ENCODE assay signal across 8 cellular contexts in genomic region chr19:17496337-17496997, GRCh38. TPM values are rescaled to one million over a fixed set of nuclear protein-coding genes. Genes with fewer than 3 reads are reported as not detected.
DNase-seq lines count a peak whose midpoint lies in the region; ATAC-seq, FAIRE-seq and TF ChIP-seq lines count a peak whose summit lies in the region.

No MANE protein-coding gene starts in this region.

- no peak overlapping the region for H3K27ac ChIP-seq in Peyer's patch
- H3K27ac ChIP-seq in upper lobe of left lung = no peak overlapping the region

- 23 to 30% methylated on average over 9 to 11 of the region's 14 CpGs for WGBS in upper lobe of left lung, 2 donors

- no peaks in the 10 kb centered on the region for H3K9me3 ChIP-seq in Peyer's patch
- no peaks in the 10 kb centered on the region for H3K9me3 ChIP-seq in upper lobe of left lung

- peak; percentile 89 to 91 for ATAC-seq in upper lobe of left lung (ENCODE audit: low FRiP score in 2 of 2)

- peak; percentile 65 for FAIRE-seq in HTR-8/SVneo (lab: Jason Lieb, UNC)

- no peak for TF ChIP-seq EP300 in upper lobe of left lung (IDR thresholded peaks at IDR 0.05)

- peaks cover 15% of the 10 kb centered on the region for H3K36me3 Mint-ChIP-seq in osteocyte (ENCODE audit: unreplicated experiment)

- no peaks in the 10 kb centered on the region for H3K9me3 Mint-ChIP-seq in osteocyte (ENCODE audit: unreplicated experiment)

- DNase-seq in activated gamma-delta T cell treated with Interleukin-2 at 50 U/mL for 16 hours = peak; percentile 79
- no peak for DNase-seq in activated gamma-delta T cell (lab: John Stamatoyannopoulos, UW)
- DNase-seq in HTR-8/SVneo (ENCODE audit: insufficient read length, low spot score) = peak; percentile 77
- DNase-seq in Peyer's patch = peak; percentile 79 to 89 (median 87)
- peak; percentile 81 for DNase-seq in activated T-cell treated with anti-CD3 and anti-CD28 coated beads, Interleukin-2, amount 50 U/mL, for 1 hour
- peak; percentile 74 for DNase-seq in fibroblast of pulmonary artery (ENCODE audit: low read depth)
- DNase-seq in osteocyte (ENCODE audit: extremely low spot score, unreplicated experiment) = no peak
- peak; percentile 86 to 88 for DNase-seq in upper lobe of left lung

- H3K27ac Mint-ChIP-seq in osteocyte (ENCODE audit: unreplicated experiment) = no peak overlapping the region

- H3K4me3 Mint-ChIP-seq in osteocyte (ENCODE audit: unreplicated experiment) = no peak overlapping the region

- TF ChIP-seq CTCF in Peyer's patch (IDR thresholded peaks at IDR 0.05) (peak; percentile 84 to 96 (median 94)), fibroblast of pulmonary artery (IDR thresholded peaks at IDR 0.05; ENCODE audit: low read length, missing control alignments) (peak; percentile 83), osteocyte (IDR thresholded peaks at IDR 0.05) (peak; percentile 76), upper lobe of left lung (IDR thresholded peaks at IDR 0.05) (peak; percentile 92 to 97 (median 94))

- no peak overlapping the region for H3K4me3 ChIP-seq in Peyer's patch
- H3K4me3 ChIP-seq in fibroblast of pulmonary artery (replicated peaks; ENCODE audit: low read depth, low read length) = no peak overlapping the region
- H3K4me3 ChIP-seq in upper lobe of left lung = no peak overlapping the region

- peaks cover 14% of the 10 kb centered on the region for H3K4me1 Mint-ChIP-seq in osteocyte (ENCODE audit: unreplicated experiment)

- H3K27me3 ChIP-seq in Peyer's patch (no peaks in the 10 kb centered on the region), upper lobe of left lung (no peaks in the 10 kb centered on the region)

- H3K36me3 ChIP-seq in Peyer's patch (peaks cover 0 to 12% (median 0%) of the 10 kb centered on the region in 3 donors), upper lobe of left lung (peaks cover 0 to 17% (median 4%) of the 10 kb centered on the region in 4 donors)

- H3K4me1 ChIP-seq in Peyer's patch (peaks cover 0 to 10% (median 5%) of the 10 kb centered on the region in 4 donors), upper lobe of left lung (peaks cover 23 to 40% (median 26%) of the 10 kb centered on the region in 4 donors)

- no peak for TF ChIP-seq POLR2A in Peyer's patch (IDR thresholded peaks at IDR 0.05)
- TF ChIP-seq POLR2A in upper lobe of left lung (IDR thresholded peaks at IDR 0.05) = no peak

- no peaks in the 10 kb centered on the region for H3K27me3 Mint-ChIP-seq in osteocyte (ENCODE audit: unreplicated experiment)

RNA-seq across cellular contexts. Expression of gene PGLS, which starts 15.0 kb away (rescaled TPM):
- total RNA-seq in Peyer's patch = 100 to 1,000 TPM in 2 of 4 donors, 10 to 100 TPM in 2; 79.2 to 117 (median 104) TPM
- 112 and 115 TPM in 2 replicates for total RNA-seq in osteocyte
- total RNA-seq in upper lobe of left lung = 100 to 1,000 TPM in 3 of 6 donors, 10 to 100 TPM in 3; 50.6 to 117 (median 99.7) TPM

RNA-seq across cellular contexts. Expression of gene SLC27A1, which starts 26.1 kb away (rescaled TPM):
- total RNA-seq in Peyer's patch (10 to 100 TPM in 2 of 4 donors, 1 to 10 TPM in 1, under 1 TPM in 1; 0.70 to 13.2 (median 8.3) TPM), osteocyte (12.5 and 14.8 TPM in 2 replicates), upper lobe of left lung (10 to 100 TPM; 21.0 to 88.0 (median 30.8) TPM)

RNA-seq across cellular contexts. Expression of gene NXNL1, which starts 35.7 kb away (rescaled TPM):
- not detected for total RNA-seq in Peyer's patch
- total RNA-seq in osteocyte = not detected in 2 replicates
- total RNA-seq in upper lobe of left lung = not detected

RNA-seq across cellular contexts. Expression of gene TMEM221, which starts 48.0 kb away (rescaled TPM):
- total RNA-seq in Peyer's patch (not detected), osteocyte (0.30 and 0.55 TPM in 2 replicates), upper lobe of left lung (under 1 TPM in 1 of 6 donors, not detected in 5; 0.14 TPM)

RNA-seq across cellular contexts. Expression of gene COLGALT1, which starts 59.0 kb away (rescaled TPM):
- 10 to 100 TPM; 24.7 to 79.2 (median 48.9) TPM for total RNA-seq in Peyer's patch
- total RNA-seq in osteocyte = 121 and 122 TPM in 2 replicates
- total RNA-seq in upper lobe of left lung = 100 to 1,000 TPM in 4 of 6 donors, 10 to 100 TPM in 2; 58.3 to 151 (median 116) TPM

Comparison
In these comparisons a context has a peak if more than half of its experiments do, and no peak if none do; other contexts are left out.
1. DNase-seq: peak in activated gamma-delta T cell treated with Interleukin-2 at 50 U/mL for 16 hours (single experiment), HTR-8/SVneo (single experiment), Peyer's patch (3 of 3), activated T-cell treated with anti-CD3 and anti-CD28 coated beads, Interleukin-2, amount 50 U/mL, for 1 hour (single experiment), fibroblast of pulmonary artery (single experiment) and upper lobe of left lung (2 of 2); none in activated gamma-delta T cell (single experiment) and osteocyte (single experiment).
2. Peak in every context shown above with its lines, with median percentiles within 50 percentile points of each other: CTCF ChIP-seq.